ENCODE assay signal across 13 cellular contexts in genomic region chrX:130552444-130553073, GRCh38.
DNase-seq lines count a peak whose midpoint lies in the region; ATAC-seq and TF ChIP-seq lines count a peak whose summit lies in the region.
"Had no signal": no experiment of that assay in that cellular context is flagged by ENCODE, and none has a peak within 500 bp of the region (broad histone marks: within the 10 kb centered on the region; RNA-seq: fewer than 3 reads in every experiment).

No MANE protein-coding gene starts in this region.

- TF ChIP-seq CTCF in epithelial cell of proximal tubule (conservative IDR thresholded peaks at IDR 0.05; ENCODE audit: low read depth, low read length) = no peak

- DNase-seq in epithelial cell of proximal tubule (ENCODE audit: low read depth) (peak; percentile 44), NCI-H2227 (lab: John Stamatoyannopoulos, UW; ENCODE audit: unreplicated experiment) (no peak), NCI-H524 treated with DMSO at 0.1 percent for 48 hours (lab: John Stamatoyannopoulos, UW) (no peak), Ammon's horn (ENCODE audit: low spot score) (no peak), HT-29 (ENCODE audit: low spot score) (no peak)
- DNase-seq: activated CD8-positive, alpha-beta memory T cell treated with anti-CD3 and anti-CD28 coated beads, Interleukin-2, amount 50 U/mL, for 48 hours; activated naive CD8-positive, alpha-beta T cell treated with anti-CD3 and anti-CD28 coated beads, Interleukin-2, amount 50 U/mL, for 24 hours; NCI-H69; stimulated activated CD4-positive, alpha-beta T cell treated with anti-CD3 and anti-CD28 coated beads, Interleukin-4, amount 100 ng/mL, for 1 hour; WERI-Rb-1 had no signal

- H3K4me3 ChIP-seq in epithelial cell of proximal tubule (ENCODE audit: low read depth, low read length) = no peak overlapping the region

- ATAC-seq in GM18520 (IDR thresholded peaks at IDR 0.05; ENCODE audit: unreplicated experiment) = peak; percentile 75
- ATAC-seq in GM21515 (IDR thresholded peaks at IDR 0.05; ENCODE audit: unreplicated experiment) = peak; percentile 81
- peak; percentile 64 for ATAC-seq in HG03095 (IDR thresholded peaks at IDR 0.05; ENCODE audit: unreplicated experiment)
- ATAC-seq: activated naive CD8-positive, alpha-beta T cell treated with anti-CD3 and anti-CD28 coated beads, Interleukin-2, amount 50 U/mL, for 24 hours had no signal
